Comparison of ENCODE assay signal across 1 cellular context in genomic region chr12:132597333-132598283, GRCh38.
TF ChIP-seq lines count a peak whose summit lies in the region.

No MANE protein-coding gene starts in this region.

TF ChIP-seq in K562, 482 proteins besides CTCF, POLR2A, EP300 and RAD21 (continued from another document):
- TF ChIP-seq TSHZ1 (CRISPR knock-in tag; IDR thresholded peaks at IDR 0.05) (no peak), SOX6 (IDR thresholded peaks at IDR 0.05) (no peak), ARID4B (CRISPR knock-in tag; IDR thresholded peaks at IDR 0.05) (no peak), ASH1L (IDR thresholded peaks at IDR 0.05; ENCODE audit: borderline replicate concordance, low read depth, partially characterized antibody) (peak; percentile 53), TOE1 (IDR thresholded peaks at IDR 0.05; ENCODE audit: borderline replicate concordance) (peak; percentile 47; the same call in 1 of the 2 replicates), TOE1 (CRISPR knock-in tag; IDR thresholded peaks at IDR 0.05; ENCODE audit: borderline replicate concordance, low read depth) (no peak), NKRF (IDR thresholded peaks at IDR 0.05; ENCODE audit: borderline replicate concordance) (peak; percentile 81; the same call in 1 of the 2 replicates), HDGF (IDR thresholded peaks at IDR 0.05) (peak; percentile 89), CSDE1 (IDR thresholded peaks at IDR 0.05) (0 out of 4 replicates have a peak, but pooled peaks of 1 of the 2 experiments have one; percentile 54), MLLT1 (IDR thresholded peaks at IDR 0.05) (peak; percentile 50 to 52; a peak in 2 of 4 replicates), PML (IDR thresholded peaks at IDR 0.05; ENCODE audit: low read length) (no peak), JUNB (CRISPR knock-in tag; conservative IDR thresholded peaks at IDR 0.05) (no peak), NFIC (IDR thresholded peaks at IDR 0.05) (0 out of 2 replicates have a peak, but pooled peaks have one; percentile 4), ZBTB2 (IDR thresholded peaks at IDR 0.05) (peak; percentile 72; the same call in 1 of the 2 replicates), VEZF1 (CRISPR knock-in tag; IDR thresholded peaks at IDR 0.05) (peak; percentile 68; the same call in 1 of the 2 replicates), PHF20 (IDR thresholded peaks at IDR 0.05; ENCODE audit: partially characterized antibody) (peak; percentile 45), THRA (IDR thresholded peaks at IDR 0.05) (no peak), HDAC1 (IDR thresholded peaks at IDR 0.05) (peak in 1 of 2 experiments; percentile 72; a peak in 2 of 4 replicates), TRIM24 (IDR thresholded peaks at IDR 0.05) (peak in 1 of 2 experiments; percentile 30; a peak in 2 of 4 replicates)
